Comparison of ENCODE assay signal across 16 cellular contexts in the genomic region with DNA sequence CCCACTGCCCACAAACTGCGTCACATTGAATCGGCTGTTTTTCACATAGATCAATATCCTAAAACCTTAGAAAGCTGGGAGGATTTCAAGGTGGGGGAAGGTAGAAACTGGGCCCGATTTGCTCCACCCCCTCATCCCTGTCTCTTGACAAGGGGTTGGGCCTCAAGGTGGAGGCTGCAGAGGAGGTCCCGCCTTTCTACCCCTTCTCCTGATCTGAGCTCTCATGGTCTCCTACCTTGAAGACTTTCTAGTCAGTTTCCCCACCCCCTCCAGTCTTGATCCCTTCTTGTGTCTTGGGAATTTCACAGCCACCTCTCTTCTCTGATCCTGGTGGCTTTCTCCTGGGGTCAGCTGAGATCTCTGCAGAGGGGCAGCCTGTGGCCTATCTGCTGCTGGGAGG.
"Had no signal": no experiment of that assay in that cellular context is flagged by ENCODE, and none has a peak within 500 bp of the region (broad histone marks: within the 10 kb centered on the region; RNA-seq: fewer than 3 reads in every experiment).

No MANE protein-coding gene starts in this region.

- DNase-seq: activated CD4-positive, alpha-beta T cell treated with anti-CD3 and anti-CD28 coated beads for 4 hours; activated CD8-positive, alpha-beta T cell treated with anti-CD3 and anti-CD28 coated beads for 36 hours; activated naive CD4-positive, alpha-beta T cell treated with anti-CD3 and anti-CD28 coated beads, Interleukin-2, amount 10 ng/mL, durations not matched to agents 7 days and 5 days; adrenal gland; dermis blood vessel endothelial cell; hypothalamus; left cardiac atrium; natural killer cell; stimulated activated CD4-positive, alpha-beta T cell treated with anti-CD3 and anti-CD28 coated beads, Interleukin-2, amount 100 ng/mL, for 48 hours; SW 1271; T-helper 9 cell; upper lobe of right lung had no signal

- H3K4me3 Mint-ChIP-seq: activated CD8-positive, alpha-beta T cell treated with anti-CD3 and anti-CD28 coated beads for 36 hours; activated naive CD4-positive, alpha-beta T cell treated with anti-CD3 and anti-CD28 coated beads, Interleukin-2, amount 10 ng/mL, durations not matched to agents 7 days and 5 days; natural killer cell; stimulated activated naive CD8-positive, alpha-beta T cell treated with anti-CD3 and anti-CD28 coated beads, Interleukin-15, Interleukin-2, amounts not matched to agents 100 ng/mL and 50 ng/mL, for 24 hours had no signal

- H3K9me3 Mint-ChIP-seq: activated CD8-positive, alpha-beta T cell treated with anti-CD3 and anti-CD28 coated beads for 36 hours; activated naive CD4-positive, alpha-beta T cell treated with anti-CD3 and anti-CD28 coated beads, Interleukin-2, amount 10 ng/mL, durations not matched to agents 7 days and 5 days; activated T-helper 2 cell treated with anti-CD3 and anti-CD28 coated beads, Interferon-gamma antibody, Interleukin-2, Interleukin-4, amounts not matched to agents 10 μg/mL and 5 μg/mL and 100 μg/mL, durations not matched to agents 14 hours and 24 hours and 36 hours; natural killer cell; stimulated activated naive CD8-positive, alpha-beta T cell treated with anti-CD3 and anti-CD28 coated beads, Interleukin-15, Interleukin-2, amounts not matched to agents 100 ng/mL and 50 ng/mL, for 24 hours had no signal

- H3K27me3 ChIP-seq: adrenal gland, upper lobe of right lung had no signal

- H3K9me3 ChIP-seq: adrenal gland, upper lobe of right lung had no signal

- H3K27ac Mint-ChIP-seq: activated CD8-positive, alpha-beta T cell treated with anti-CD3 and anti-CD28 coated beads for 36 hours; activated naive CD4-positive, alpha-beta T cell treated with anti-CD3 and anti-CD28 coated beads, Interleukin-2, amount 10 ng/mL, durations not matched to agents 7 days and 5 days; activated T-helper 2 cell treated with anti-CD3 and anti-CD28 coated beads, Interferon-gamma antibody, Interleukin-2, Interleukin-4, amounts not matched to agents 10 μg/mL and 5 μg/mL and 100 μg/mL, durations not matched to agents 14 hours and 24 hours and 36 hours; stimulated activated naive CD8-positive, alpha-beta T cell treated with anti-CD3 and anti-CD28 coated beads, Interleukin-15, Interleukin-2, amounts not matched to agents 100 ng/mL and 50 ng/mL, for 24 hours had no signal

- H3K4me3 ChIP-seq: adrenal gland, lung, upper lobe of right lung had no signal

- H3K27me3 Mint-ChIP-seq: activated CD8-positive, alpha-beta T cell treated with anti-CD3 and anti-CD28 coated beads for 36 hours; activated naive CD4-positive, alpha-beta T cell treated with anti-CD3 and anti-CD28 coated beads, Interleukin-2, amount 10 ng/mL, durations not matched to agents 7 days and 5 days; stimulated activated naive CD8-positive, alpha-beta T cell treated with anti-CD3 and anti-CD28 coated beads, Interleukin-15, Interleukin-2, amounts not matched to agents 100 ng/mL and 50 ng/mL, for 24 hours had no signal

- H3K36me3 ChIP-seq: adrenal gland, upper lobe of right lung had no signal

- ATAC-seq: activated CD8-positive, alpha-beta T cell treated with anti-CD3 and anti-CD28 coated beads for 36 hours; left cardiac atrium; natural killer cell; upper lobe of right lung had no signal

- H3K36me3 Mint-ChIP-seq: activated naive CD4-positive, alpha-beta T cell treated with anti-CD3 and anti-CD28 coated beads, Interleukin-2, amount 10 ng/mL, durations not matched to agents 7 days and 5 days; natural killer cell had no signal

- H3K27ac ChIP-seq: adrenal gland, upper lobe of right lung, VCaP had no signal
